ENCODE assay signal across 8 cellular contexts in genomic region chr19:10289836-10290438, GRCh38. TPM values are rescaled to one million over a fixed set of nuclear protein-coding genes. Genes with fewer than 3 reads are reported as not detected.
DNase-seq lines count a peak whose midpoint lies in the region; ATAC-seq, FAIRE-seq and TF ChIP-seq lines count a peak whose summit lies in the region.

Gene ICAM5 (plus strand): TSS chr19:10289952. CDS start chr19:10290044, 92 bp downstream.

- POLR2A ChIA-PET in endothelial cell of umbilical vein (lab: Charles Lee), result interaction anchor here (0.6 to 1.8 kb wide), 4 partner anchors 12 to 93 kb away, joined by 3 to 10 read pairs (median 7); partner anchors contain the start of gene ICAM1

- TF ChIP-seq CTCF in AG10803 (conservative IDR thresholded peaks at IDR 0.05; ENCODE audit: low read length) (no peak), HFF-Myc (IDR thresholded peaks at IDR 0.05; ENCODE audit: low read depth, low read length, missing control alignments) (no peak), WI38 (IDR thresholded peaks at IDR 0.05; ENCODE audit: low read depth, low read length) (no peak), endothelial cell of umbilical vein (IDR thresholded peaks at IDR 0.05; ENCODE audit: extremely low read depth in 1 of 2, insufficient read depth in 1 of 2, low read depth in 1 of 2, low read length in 2 of 2) (no peak), psoas muscle (IDR thresholded peaks at IDR 0.05) (no peak)

- H3K36me3 ChIP-seq in endothelial cell of umbilical vein (ENCODE audit: control insufficient read depth in 2 of 2, extremely low read depth in 1 of 2, insufficient read depth in 2 of 2, low read length in 2 of 2) (no peaks in the 10 kb centered on the region), psoas muscle (ENCODE audit: insufficient read depth in 1 of 2, low read depth in 1 of 2) (peaks cover 0 to 9% of the 10 kb centered on the region in 2 donors)

- DNase-seq in AG10803 (ENCODE audit: low read depth) (no peak), HFF-Myc (ENCODE audit: extremely low read depth, low read depth) (no peak), endothelial cell of umbilical vein (ENCODE audit: low read depth, low spot score) (no peak), psoas muscle (no peak), NCI-H2227 (lab: John Stamatoyannopoulos, UW; ENCODE audit: unreplicated experiment) (no peak), HuH-7.5 (ENCODE audit: low spot score) (no peak)
- DNase-seq in effector CD8-positive, alpha-beta T cell (lab: John Stamatoyannopoulos, UW), result no peak

- peaks cover 42 to 57% of the 10 kb centered on the region in 2 experiments for H3K27me3 ChIP-seq in endothelial cell of umbilical vein (ENCODE audit: control insufficient read depth in 2 of 2, insufficient read depth in 2 of 2, low read length in 2 of 2)
- H3K27me3 ChIP-seq in psoas muscle (ENCODE audit: insufficient read depth in 3 of 3, low read length in 2 of 3), result peaks cover 0 to 87% (median 54%) of the 10 kb centered on the region in 3 donors

- no peaks in the 10 kb centered on the region for H4K20me1 ChIP-seq in endothelial cell of umbilical vein (replicated peaks; ENCODE audit: control insufficient read depth, extremely low read depth, insufficient read depth, low read length)

- H3K9me1 ChIP-seq in endothelial cell of umbilical vein (replicated peaks; ENCODE audit: control insufficient read depth, extremely low read depth, insufficient read depth, low read length), result no peaks in the 10 kb centered on the region

- H3K4me2 ChIP-seq in endothelial cell of umbilical vein (ENCODE audit: insufficient read depth, low read length), result peak within 1 kb of the TSS; percentile 51

- no peaks in the 10 kb centered on the region for H3K79me2 ChIP-seq in endothelial cell of umbilical vein (ENCODE audit: control insufficient read depth, insufficient read depth, low read length)

- ATAC-seq in psoas muscle, result no peak

- H3K9ac ChIP-seq in endothelial cell of umbilical vein (replicated peaks; ENCODE audit: extremely low read depth, insufficient read depth, low read length), result no peak within 1 kb of the TSS

- peaks cover 27% of the 10 kb centered on the region for H3K4me1 ChIP-seq in endothelial cell of umbilical vein (ENCODE audit: control insufficient read depth, extremely low read depth, insufficient read depth, low read length)
- H3K4me1 ChIP-seq in psoas muscle, result peaks cover 43% of the 10 kb centered on the region

- intact Hi-C loops in endothelial cell of umbilical vein (cut with micrococcal nuclease) (loop anchor here (2.0 kb wide), 1 partner anchor 45 kb away; no protein-coding TSS in a partner anchor), psoas muscle (cut with DNase I) (no loop called here)

- H3K27ac ChIP-seq in endothelial cell of umbilical vein (ENCODE audit: insufficient read depth, low read depth, low read length) (no peak within 1 kb of the TSS), psoas muscle (no peak within 1 kb of the TSS)

- CTCF ChIA-PET in endothelial cell of umbilical vein (lab: Charles Lee), result interaction anchor here (0.7 to 2.4 kb wide), 8 partner anchors 10 to 127 kb away, joined by 3 to 29 read pairs (median 4); partner anchors contain the start of genes ICAM1 and ZGLP1

- no peaks in the 10 kb centered on the region for H3K9me3 ChIP-seq in endothelial cell of umbilical vein (replicated peaks; ENCODE audit: control insufficient read depth, insufficient read depth, low read length)
- no peaks in the 10 kb centered on the region for H3K9me3 ChIP-seq in psoas muscle

- peak within 1 kb of the TSS; percentile 58 for H3K4me3 ChIP-seq in AG10803 (ENCODE audit: low read length)
- peak within 1 kb of the TSS; percentile 49 for H3K4me3 ChIP-seq in HFF-Myc (replicated peaks; ENCODE audit: low read depth, low read length)
- H3K4me3 ChIP-seq in WI38 (ENCODE audit: low read depth, low read length), result peak within 1 kb of the TSS; percentile 69
- peak within 1 kb of the TSS in 1 of 3 experiments; percentile 9 for H3K4me3 ChIP-seq in endothelial cell of umbilical vein (replicated peaks in 1 of 3; ENCODE audit: insufficient read depth in 1 of 3, low read depth in 1 of 3, low read length in 3 of 3)
- H3K4me3 ChIP-seq in psoas muscle, result peak within 1 kb of the TSS; percentile 64

- peak within 1 kb of the TSS; percentile 81 for H2AFZ ChIP-seq in endothelial cell of umbilical vein (ENCODE audit: low read depth, low read length)

- no peak for FAIRE-seq in endothelial cell of umbilical vein (lab: Jason Lieb, UNC)

- 0 to 1% (median 1%) methylated on average over 29 to 49 of the region's 49 CpGs for WGBS in psoas muscle, 3 donors

- TF ChIP-seq POLR2A in endothelial cell of umbilical vein (IDR thresholded peaks at IDR 0.05; ENCODE audit: low read depth, low read length), result no peak

- no TSS peak for BruUV-seq in endothelial cell of umbilical vein (replicated peaks; lab: Mats Ljungman, UMichigan)

- dilution Hi-C loops in endothelial cell of umbilical vein (cut with MboI; ENCODE audit: extremely low pct_ligation_motif_present, low sequenced_read_pairs), result no loop called here

TF ChIP-seq in endothelial cell of umbilical vein, 7 proteins besides CTCF, POLR2A, EP300 and RAD21:
- TF ChIP-seq POLR2AphosphoS5 (IDR thresholded peaks at IDR 0.05; ENCODE audit: insufficient read depth, low read depth, low read length) (no peak), MAX (IDR thresholded peaks at IDR 0.05; ENCODE audit: insufficient read depth, insufficient read length) (no peak), EZH2 (IDR thresholded peaks at IDR 0.05; ENCODE audit: borderline replicate concordance, low read depth, low read length, severe bottlenecking) (peak; percentile 37), MYC (IDR thresholded peaks at IDR 0.05; ENCODE audit: low read depth, low read length) (no peak)

RNA-seq across cellular contexts. Expression of gene ICAM5, which starts in this region (rescaled TPM):
- 0.40 TPM in 1 of 2 replicates, not detected in the other for total RNA-seq in endothelial cell of umbilical vein
- polyA plus RNA-seq in endothelial cell of umbilical vein, result 0.03 and 0.10 TPM in 2 replicates
- 0.04 TPM in 1 of 2 replicates, not detected in the other for polyA plus RNA-seq in endothelial cell of umbilical vein (2011; cell fraction: cytosol; rRNA removed)
- polyA plus RNA-seq in endothelial cell of umbilical vein (2011; cell fraction: nucleus; rRNA removed), result 0.74 and 0.84 TPM in 2 replicates
- not detected in 2 replicates for polyA plus RNA-seq in endothelial cell of umbilical vein (2012)
- polyA minus RNA-seq in endothelial cell of umbilical vein, result 0.24 and 1.3 TPM in 2 replicates
- polyA minus RNA-seq in endothelial cell of umbilical vein (2011; cell fraction: cytosol; rRNA and poly(A)+ RNA removed), result 1.7 TPM
- 0.24 TPM in 1 of 2 replicates, not detected in the other for polyA minus RNA-seq in endothelial cell of umbilical vein (2011; cell fraction: nucleus; rRNA and poly(A)+ RNA removed)
- under 1 TPM in 2 of 4 donors, not detected in 2; 0.13 to 0.22 TPM for total RNA-seq in psoas muscle
- polyA plus RNA-seq in psoas muscle, result under 1 TPM in 2 of 3 donors, not detected in 1; 0.04 TPM
